In genomic region chr1:108961198-108961597, GRCh38 we compare ENCODE assay signal across 22 cellular contexts. TPM values are rescaled to one million over a fixed set of nuclear protein-coding genes. Genes with fewer than 3 reads are reported as not detected.
DNase-seq lines count a peak whose midpoint lies in the region; ATAC-seq and TF ChIP-seq lines count a peak whose summit lies in the region.
"Had no signal": no experiment of that assay in that cellular context is flagged by ENCODE, and none has a peak within 500 bp of the region (broad histone marks: within the 10 kb centered on the region; RNA-seq: fewer than 3 reads in every experiment).

No MANE protein-coding gene starts in this region.

- H3K9me3 Mint-ChIP-seq in activated CD8-positive, alpha-beta T cell treated with anti-CD3 and anti-CD28 coated beads for 36 hours: no peaks in the 10 kb centered on the region
- H3K9me3 Mint-ChIP-seq: activated naive CD4-positive, alpha-beta T cell treated with anti-CD3 and anti-CD28 coated beads, Interleukin-2, amount 50 U/mL, for 72 hours; T-cell had no signal

- TF ChIP-seq CTCF in activated CD8-positive, alpha-beta T cell treated with anti-CD3 and anti-CD28 coated beads for 36 hours (IDR thresholded peaks at IDR 0.05): no peak

- intact Hi-C loops in activated CD8-positive, alpha-beta T cell treated with anti-CD3 and anti-CD28 coated beads for 36 hours (cut with micrococcal nuclease): loop anchor here (10.0 kb wide), 1 partner anchor 154 kb away; the partner anchor contains the start of gene ELAPOR1

- no peak overlapping the region for H3K27ac ChIP-seq in BLaER1 treated with 17β-estradiol and CSF1 and Interleukin-3, amounts not matched to agents 10 nM and 100 nM
- H3K27ac ChIP-seq in GM23248: no peak overlapping the region
- H3K27ac ChIP-seq: cardiac muscle cell, left lung had no signal

- no peaks in the 10 kb centered on the region for H3K9me3 ChIP-seq in BLaER1 treated with 17β-estradiol and CSF1 and Interleukin-3, amounts not matched to agents 10 nM and 100 nM (replicated peaks in 1 of 11)
- H3K9me3 ChIP-seq in GM23248 (ENCODE audit: low read depth): no peaks in the 10 kb centered on the region
- H3K9me3 ChIP-seq: gastroesophageal sphincter, HAP-1, left lung had no signal

- CTCF ChIA-PET in activated CD8-positive, alpha-beta T cell treated with anti-CD3 and anti-CD28 coated beads for 36 hours (lab: Charles Lee): interaction anchor here (1.0 kb wide), 1 partner anchor 152 kb away, joined by 3 read pairs; no protein-coding TSS in a partner anchor

- H3K4me2 ChIP-seq in BLaER1 treated with 17β-estradiol and CSF1 and Interleukin-3, amounts not matched to agents 10 nM and 100 nM: peak overlapping the region in 10 of 11 experiments; percentile 78 to 95 (median 88); a peak in 11 of 22 replicates
- H3K4me2 ChIP-seq in GM23248 (ENCODE audit: unreplicated experiment): no peak overlapping the region

- no peak overlapping the region for H3K4me3 Mint-ChIP-seq in activated CD8-positive, alpha-beta T cell treated with anti-CD3 and anti-CD28 coated beads for 36 hours

- POLR2A ChIA-PET in activated CD8-positive, alpha-beta T cell treated with anti-CD3 and anti-CD28 coated beads for 36 hours (lab: Charles Lee): interaction anchor here (1.1 to 2.6 kb wide), 4 partner anchors 42 to 231 kb away, joined by 3 to 19 read pairs (median 4); no protein-coding TSS in a partner anchor

- H3K4me1 Mint-ChIP-seq in activated CD8-positive, alpha-beta T cell treated with anti-CD3 and anti-CD28 coated beads for 36 hours (ENCODE audit: low read depth): peaks cover 45% of the 10 kb centered on the region

- H3F3A ChIP-seq in GM23248 (ENCODE audit: insufficient read depth): peaks cover 23% of the 10 kb centered on the region

- H3K4me3 ChIP-seq in BLaER1 treated with 17β-estradiol and CSF1 and Interleukin-3, amounts not matched to agents 10 nM and 100 nM: no peak overlapping the region
- no peak overlapping the region for H3K4me3 ChIP-seq in GM23248
- H3K4me3 ChIP-seq: cardiac muscle cell had no signal

- H2AFZ ChIP-seq in GM23248: no peak overlapping the region

- peaks cover 0 to 26% (median 6%) of the 10 kb centered on the region in 11 experiments; a peak in 6 of 22 replicates for H3K27me3 ChIP-seq in BLaER1 treated with 17β-estradiol and CSF1 and Interleukin-3, amounts not matched to agents 10 nM and 100 nM
- no peaks in the 10 kb centered on the region for H3K27me3 ChIP-seq in GM23248 (replicated peaks; ENCODE audit: insufficient read depth)
- H3K27me3 ChIP-seq: cardiac muscle cell, gastroesophageal sphincter, left lung had no signal

- in situ Hi-C loops in GM23248 (cut with MboI): no loop called here

- H3K36me3 ChIP-seq in BLaER1 treated with 17β-estradiol and CSF1 and Interleukin-3, amounts not matched to agents 10 nM and 100 nM: peaks cover 12 to 32% (median 19%) of the 10 kb centered on the region in 11 experiments; a peak in 19 of 22 replicates
- H3K36me3 ChIP-seq in GM23248 (ENCODE audit: low read depth): no peaks in the 10 kb centered on the region
- H3K36me3 ChIP-seq: cardiac muscle cell had no signal

- no peak overlapping the region for H3K9ac ChIP-seq in BLaER1 treated with 17β-estradiol and CSF1 and Interleukin-3, amounts not matched to agents 10 nM and 100 nM
- H3K9ac ChIP-seq in GM23248: no peak overlapping the region

- H3K36me3 Mint-ChIP-seq in activated CD8-positive, alpha-beta T cell treated with anti-CD3 and anti-CD28 coated beads for 36 hours (ENCODE audit: low read depth): peaks cover 25% of the 10 kb centered on the region

- peaks cover 2% of the 10 kb centered on the region for H3K27me3 Mint-ChIP-seq in activated CD8-positive, alpha-beta T cell treated with anti-CD3 and anti-CD28 coated beads for 36 hours

- ATAC-seq in GM18520 (IDR thresholded peaks at IDR 0.05; ENCODE audit: unreplicated experiment): peak; percentile 65
- ATAC-seq in HG03439 (IDR thresholded peaks at IDR 0.05; ENCODE audit: unreplicated experiment): peak; percentile 52
- no peak for ATAC-seq in activated CD8-positive, alpha-beta T cell treated with anti-CD3 and anti-CD28 coated beads for 36 hours
- ATAC-seq: activated CD4-positive, CD25-positive, alpha-beta regulatory T cell treated with anti-CD3 and anti-CD28 coated beads, Interleukin-2, amount 50 U/mL, for 24 hours; activated naive CD4-positive, alpha-beta T cell treated with anti-CD3 and anti-CD28 coated beads, Interleukin-2, amount 50 U/mL, for 72 hours; gastroesophageal sphincter; left lung; naive thymus-derived CD8-positive, alpha-beta T cell; Panc1; stimulated activated naive CD8-positive, alpha-beta T cell treated with anti-CD3 and anti-CD28 coated beads, Interleukin-15, Interleukin-2, amounts not matched to agents 100 U/mL and 50 U/mL, for 24 hours; T-cell had no signal

- no peaks in the 10 kb centered on the region for H3K9me2 ChIP-seq in GM23248 (ENCODE audit: insufficient read depth)

- peaks cover 62% of the 10 kb centered on the region for H3K79me2 ChIP-seq in GM23248 (ENCODE audit: insufficient read depth)

- WGBS in GM23248 (ENCODE audit: low coverage in 1 of 2, low lambda C conversion rate in 2 of 2, missing lambda C conversion rate in 2 of 2), 2 experiments: 84 to 87% methylated on average over 9 of the region's 9 CpGs

- H4K20me1 ChIP-seq in BLaER1 treated with 17β-estradiol and CSF1 and Interleukin-3, amounts not matched to agents 10 nM and 100 nM: peaks cover 39 to 64% (median 58%) of the 10 kb centered on the region in 11 experiments; a peak in 21 of 22 replicates
- no peaks in the 10 kb centered on the region for H4K20me1 ChIP-seq in GM23248 (ENCODE audit: insufficient read depth)

- DNase-seq in activated CD8-positive, alpha-beta T cell treated with anti-CD3 and anti-CD28 coated beads for 36 hours: peak; percentile 55
- DNase-seq in RPMI8226 (no peak), GM23248 (no peak), SK-N-DZ (ENCODE audit: low spot score) (no peak)
- DNase-seq in stimulated activated CD4-positive, alpha-beta T cell treated with anti-CD3 and anti-CD28 coated beads, Interleukin-1b, Interleukin-23, amount 100 ng/mL, for 48 hours: no peak
- DNase-seq: anterior cingulate cortex; hypothalamus; left lung; NCI-H1417 treated with DMSO at 0.1 percent for 48 hours; stimulated activated CD4-positive, alpha-beta T cell treated with anti-CD3 and anti-CD28 coated beads, Interleukin-4, amount 100 ng/mL, for 24 hours; stimulated activated naive CD8-positive, alpha-beta T cell treated with anti-CD3 and anti-CD28 coated beads, Interleukin-15, Interleukin-2, amounts not matched to agents 100 U/mL and 50 U/mL, for 24 hours had no signal

- no peak overlapping the region for H3K27ac Mint-ChIP-seq in activated CD8-positive, alpha-beta T cell treated with anti-CD3 and anti-CD28 coated beads for 36 hours

- H3K4me1 ChIP-seq in BLaER1 treated with 17β-estradiol and CSF1 and Interleukin-3, amounts not matched to agents 10 nM and 100 nM: peaks cover 24 to 35% (median 30%) of the 10 kb centered on the region in 10 experiments
- H3K4me1 ChIP-seq in GM23248 (ENCODE audit: insufficient read depth): peaks cover 7% of the 10 kb centered on the region

RNA-seq across cellular contexts. Expression of gene CLCC1, which starts 2.1 kb away (rescaled TPM):
- total RNA-seq in activated CD8-positive, alpha-beta T cell treated with anti-CD3 and anti-CD28 coated beads for 36 hours: 10 to 100 TPM; 14.3 to 15.2 TPM
- 35.3 and 58.0 TPM in 2 replicates for total RNA-seq in GM23248 (2014; rRNA removed; shearing (Covaris generic))
- 34.9 and 36.8 TPM in 2 replicates for polyA plus RNA-seq in GM23248 (2016; fragmentation: Nextera tagmentation; extraction: Ambion mirVana)
- 25.2 and 27.8 TPM in 2 replicates for polyA plus RNA-seq in SK-N-DZ (2014; cell fraction: cytosol; rRNA removed)
- 12.9 and 15.4 TPM in 2 replicates for polyA plus RNA-seq in SK-N-DZ (2014; cell fraction: nucleus; rRNA removed)
